ENCODE assay signal across 8 cellular contexts in the genomic region with DNA sequence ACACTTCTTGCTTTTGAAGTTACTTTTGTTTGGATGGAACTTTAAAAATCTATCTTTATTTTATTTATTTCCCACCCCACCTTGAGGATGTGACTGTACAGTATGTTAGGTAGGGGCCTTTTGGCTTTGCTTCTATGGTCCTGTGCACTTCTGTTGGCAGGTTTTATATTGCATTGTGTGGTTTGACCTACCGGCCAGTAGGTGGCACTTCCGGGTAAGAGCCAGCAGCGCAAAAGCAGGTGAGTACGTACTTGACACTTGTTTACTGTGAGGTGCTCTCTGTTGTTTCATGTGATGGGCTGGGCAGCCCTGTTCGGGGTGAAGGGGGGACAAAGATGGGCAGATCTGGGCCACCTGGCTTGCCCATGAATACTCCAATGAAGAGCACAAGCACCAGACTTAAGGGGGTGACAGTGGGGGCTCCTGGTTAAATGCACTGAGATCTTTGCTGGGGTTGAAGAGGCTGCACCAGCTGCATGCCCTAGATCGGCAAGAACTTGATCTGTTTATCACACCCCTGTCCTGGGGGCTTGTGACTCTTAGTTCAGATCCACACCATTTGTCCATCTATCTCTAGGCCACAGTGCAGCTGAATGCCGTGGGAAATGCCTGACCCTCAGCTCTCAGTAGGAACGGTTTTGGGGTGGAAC.
DNase-seq lines count a peak whose midpoint lies in the region; ATAC-seq and TF ChIP-seq lines count a peak whose summit lies in the region.

No MANE protein-coding gene starts in this region.

- no peak overlapping the region for H3K27ac Mint-ChIP-seq in nephron

- CTCF ChIA-PET in GM10248 (lab: Yijun Ruan, JAX): interaction anchor here (1.8 to 2.1 kb wide), 2 partner anchors 10 kb away, joined by 4 to 5 read pairs; no protein-coding TSS in a partner anchor

- no peaks in the 10 kb centered on the region for H3K27me3 Mint-ChIP-seq in nephron (ENCODE audit: low read depth)

- POLR2A ChIA-PET in GM10248 (lab: Yijun Ruan, JAX): no interaction called here

- 53 to 60% methylated on average over 8 of the region's 8 CpGs for WGBS in tibial nerve, 2 donors

- H3K4me3 Mint-ChIP-seq in nephron: no peak overlapping the region

- H3K27me3 ChIP-seq in tibial artery (no peaks in the 10 kb centered on the region), tibial nerve (no peaks in the 10 kb centered on the region)

- DNase-seq in GM10248 (ENCODE audit: extremely low spot score) (peak; percentile 10), HT-29 (ENCODE audit: low spot score) (peak; percentile 43), tibial artery (no peak), tibial nerve (ENCODE audit: low spot score in 2 of 2) (no peak), NCI-H226 (no peak)

- peaks cover 0 to 3% (median 0%) of the 10 kb centered on the region in 3 donors for H3K36me3 ChIP-seq in tibial artery
- no peaks in the 10 kb centered on the region for H3K36me3 ChIP-seq in tibial nerve

- peak; percentile 27 for TF ChIP-seq CTCF in GM10248 (IDR thresholded peaks at IDR 0.05; ENCODE audit: control extremely low read depth, extremely low read depth, low read depth, missing control alignments)
- peak; percentile 42; the same call in 1 of the 2 replicates for TF ChIP-seq CTCF in WI38 (IDR thresholded peaks at IDR 0.05; ENCODE audit: low read depth, low read length)
- peak; percentile 25 to 47 (median 30) for TF ChIP-seq CTCF in nephron (IDR thresholded peaks at IDR 0.05; ENCODE audit: unreplicated experiment in 3 of 3)
- no peak for TF ChIP-seq CTCF in tibial artery (IDR thresholded peaks at IDR 0.05)
- no peak for TF ChIP-seq CTCF in tibial nerve (IDR thresholded peaks at IDR 0.05)

- H3K4me1 Mint-ChIP-seq in nephron: no peaks in the 10 kb centered on the region

- H3K9me3 ChIP-seq in tibial artery (peaks cover 0 to 23% (median 5%) of the 10 kb centered on the region in 3 donors), tibial nerve (peaks cover 0 to 47% (median 5%) of the 10 kb centered on the region in 4 donors)

- H3K4me3 ChIP-seq in WI38 (ENCODE audit: low read depth, low read length): no peak overlapping the region
- no peak overlapping the region for H3K4me3 ChIP-seq in tibial artery
- H3K4me3 ChIP-seq in tibial nerve: no peak overlapping the region

- peaks cover 35% of the 10 kb centered on the region for H3K9me3 Mint-ChIP-seq in nephron

- intact Hi-C loops in tibial artery (cut with DNase I; ENCODE audit: low total_unique reads): no loop called here

- H3K27ac ChIP-seq in tibial artery (no peak overlapping the region), tibial nerve (no peak overlapping the region)

- H3K4me1 ChIP-seq in tibial artery (no peaks in the 10 kb centered on the region), tibial nerve (no peaks in the 10 kb centered on the region)

- no peak for TF ChIP-seq EP300 in tibial nerve (IDR thresholded peaks at IDR 0.05)

- peak; percentile 90 for ATAC-seq in GM21529 (IDR thresholded peaks at IDR 0.05; ENCODE audit: unreplicated experiment)

- TF ChIP-seq POLR2A in tibial nerve (IDR thresholded peaks at IDR 0.05): no peak

- peaks cover 11% of the 10 kb centered on the region for H3K36me3 Mint-ChIP-seq in nephron (ENCODE audit: low read depth)

Comparison
In these comparisons a context has a peak if more than half of its experiments do, and no peak if none do; other contexts are left out.
1. DNase-seq: peak in GM10248 (single experiment) and HT-29 (single experiment); none in tibial artery (0 of 2), tibial nerve (0 of 2) and NCI-H226 (single experiment).
2. CTCF ChIP-seq: peak in GM10248 (single experiment), WI38 (single experiment) and nephron (3 of 3); none in tibial artery (0 of 2) and tibial nerve (0 of 5).